ENCODE assay signal across 7 cellular contexts in the genomic region with DNA sequence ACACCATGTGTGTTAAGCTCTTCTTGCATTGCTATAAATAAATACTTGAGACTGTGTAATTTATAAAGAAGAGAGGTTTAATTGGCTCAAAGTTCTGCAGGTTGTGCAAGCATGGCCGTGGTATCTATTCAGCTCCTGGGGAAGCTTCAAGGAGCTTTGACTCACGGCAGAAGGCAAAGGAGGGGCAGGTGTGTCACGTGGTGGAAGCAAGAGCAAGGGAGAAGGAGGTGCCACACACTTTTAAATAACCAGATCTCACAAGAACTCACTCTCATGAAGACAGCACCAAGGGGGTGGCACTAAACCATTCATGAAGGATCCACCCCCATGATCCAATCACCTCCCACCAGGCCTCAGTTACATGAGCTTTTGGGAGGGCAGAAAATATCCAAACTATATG.
"Had no signal": no experiment of that assay in that cellular context is flagged by ENCODE, and none has a peak within 500 bp of the region (broad histone marks: within the 10 kb centered on the region; RNA-seq: fewer than 3 reads in every experiment).

No MANE protein-coding gene starts in this region.

- ATAC-seq: GM23338, HepG2, K562 had no signal

- H3K27ac Mint-ChIP-seq: GM23338, H9, IgD-negative memory B cell had no signal

- H3K36me3 Mint-ChIP-seq: IgD-negative memory B cell had no signal

- H3K4me3 Mint-ChIP-seq: GM23338, H9, IgD-negative memory B cell had no signal

- H3K27ac ChIP-seq: HL-60 had no signal

- H3K4me3 ChIP-seq: GM23338, K562 had no signal

- DNase-seq: H9, HCEC 1CT had no signal

- H3K4me1 Mint-ChIP-seq: GM23338, H9 had no signal
